Comparison of ENCODE assay signal across 21 cellular contexts in the genomic region with DNA sequence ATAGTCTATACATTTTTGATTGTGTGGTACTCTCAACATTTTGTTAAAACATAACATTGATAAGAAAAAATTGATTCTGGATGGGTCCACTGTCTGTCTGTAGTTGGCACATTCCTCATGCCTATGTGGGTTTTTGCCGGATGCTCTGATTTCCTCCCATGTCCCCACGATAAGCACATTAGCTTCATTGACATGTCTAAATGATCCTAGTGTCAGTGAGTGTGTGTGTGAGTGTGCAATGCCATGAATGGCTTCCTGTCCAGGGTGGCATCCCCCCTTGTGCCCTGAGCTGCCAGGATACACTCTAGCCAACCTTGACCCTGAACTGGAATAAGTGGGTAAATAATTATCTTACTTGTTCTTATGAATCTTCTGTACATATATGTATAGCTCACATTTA. TPM values are rescaled to one million over a fixed set of nuclear protein-coding genes. Genes with fewer than 3 reads are reported as not detected.
DNase-seq lines count a peak whose midpoint lies in the region; ATAC-seq and TF ChIP-seq lines count a peak whose summit lies in the region.
"Had no signal": no experiment of that assay in that cellular context is flagged by ENCODE, and none has a peak within 500 bp of the region (broad histone marks: within the 10 kb centered on the region; RNA-seq: fewer than 3 reads in every experiment).

No MANE protein-coding gene starts in this region.

- TF ChIP-seq CTCF in CD8-positive, alpha-beta T cell (IDR thresholded peaks at IDR 0.05) = no peak
- TF ChIP-seq CTCF in left lung (IDR thresholded peaks at IDR 0.05) = no peak

- peak overlapping the region; percentile 12 for H3K4me3 Mint-ChIP-seq in activated T-cell treated with anti-CD3 and anti-CD28 coated beads, Interleukin-2, amount 50 U/mL, for 24 hours
- H3K4me3 Mint-ChIP-seq in CD8-positive, alpha-beta T cell = peak overlapping the region; percentile 27
- peak overlapping the region; percentile 25 for H3K4me3 Mint-ChIP-seq in activated T-helper 1 cell treated with anti-CD3 and anti-CD28 coated beads, Interleukin-12 subunit alpha, Interleukin-12 subunit beta, Interleukin-2, Interleukin-4 antibody, amounts not matched to agents 30 ng/mL and 10 ng/mL and 1 ng/mL, durations not matched to agents 14 hours and 24 hours and 36 hours
- peak overlapping the region in 9 of 10 donors; percentile 14 to 72 (median 56) for H3K4me3 Mint-ChIP-seq in naive thymus-derived CD4-positive, alpha-beta T cell
- H3K4me3 Mint-ChIP-seq: B cell; T-helper 1 cell treated with Interleukin-12 subunit alpha and Interleukin-12 subunit beta and Interleukin-4 antibody, amounts not matched to agents 30 μg/mL and 1 μg/mL, for 36 hours had no signal

- peaks cover 7% of the 10 kb centered on the region for H3K36me3 ChIP-seq in CD8-positive, alpha-beta T cell (ENCODE audit: insufficient read depth, low read length)
- peaks cover 0 to 7% (median 0%) of the 10 kb centered on the region in 3 experiments for H3K36me3 ChIP-seq in naive thymus-derived CD4-positive, alpha-beta T cell (ENCODE audit: control insufficient read depth in 2 of 3, insufficient read depth in 3 of 3, low read length in 3 of 3)
- H3K36me3 ChIP-seq in left lung = no peaks in the 10 kb centered on the region
- H3K36me3 ChIP-seq: thyroid gland had no signal

- POLR2A ChIA-PET in CD8-positive, alpha-beta T cell (lab: Charles Lee) = no interaction called here
- POLR2A ChIA-PET in naive thymus-derived CD4-positive, alpha-beta T cell (lab: Charles Lee) = interaction anchor here (0.9 to 1.0 kb wide), 2 partner anchors 10 to 13 kb away, joined by 3 read pairs; no protein-coding TSS in a partner anchor

- H3K9me3 ChIP-seq in CD8-positive, alpha-beta T cell (ENCODE audit: low read length) = no peaks in the 10 kb centered on the region
- H3K9me3 ChIP-seq in naive thymus-derived CD4-positive, alpha-beta T cell (ENCODE audit: control insufficient read depth in 2 of 3, low read length in 3 of 3) = no peaks in the 10 kb centered on the region
- H3K9me3 ChIP-seq in left lung = no peaks in the 10 kb centered on the region
- H3K9me3 ChIP-seq: Caco-2, stomach, thyroid gland had no signal

- intact Hi-C loops in CD8-positive, alpha-beta T cell (cut with DNase I, micrococcal nuclease) = no loop called here
- intact Hi-C loops in activated T-helper 1 cell treated with anti-CD3 and anti-CD28 coated beads, Interleukin-12 subunit alpha, Interleukin-12 subunit beta, Interleukin-2, Interleukin-4 antibody, amounts not matched to agents 30 ng/mL and 10 ng/mL and 1 ng/mL, durations not matched to agents 14 hours and 24 hours and 36 hours (cut with micrococcal nuclease) = no loop called here
- intact Hi-C loops in naive thymus-derived CD4-positive, alpha-beta T cell (cut with micrococcal nuclease) = no loop called here
- intact Hi-C loops in left lung (cut with DNase I) = no loop called here

- DNase-seq in activated T-cell treated with anti-CD3 and anti-CD28 coated beads, Interleukin-2, amount 50 U/mL, for 24 hours = no peak
- no peak for DNase-seq in activated T-cell treated with anti-CD3 and anti-CD28 coated beads, Interleukin-2, amount 50 U/mL, for 1 hour
- no peak for DNase-seq in CD8-positive, alpha-beta T cell
- no peak for DNase-seq in activated T-helper 1 cell treated with anti-CD3 and anti-CD28 coated beads, Interleukin-12 subunit alpha, Interleukin-12 subunit beta, Interleukin-2, Interleukin-4 antibody, amounts not matched to agents 30 ng/mL and 10 ng/mL and 1 ng/mL, durations not matched to agents 14 hours and 24 hours and 36 hours (ENCODE audit: low spot score)
- no peak for DNase-seq in naive thymus-derived CD4-positive, alpha-beta T cell
- DNase-seq in left lung (no peak), SHP77 (lab: John Stamatoyannopoulos, UW) (no peak)
- DNase-seq: Caco-2, caudate nucleus, DMS79, GDM1, hypothalamus, Kasumi-1, NCI-H1694, RPMI8226, stomach, thyroid gland had no signal

- ATAC-seq in CD8-positive, alpha-beta T cell = no peak
- ATAC-seq in naive thymus-derived CD4-positive, alpha-beta T cell = no peak
- ATAC-seq in left lung (no peak), GM18502 (IDR thresholded peaks at IDR 0.05; ENCODE audit: poor library complexity, unreplicated experiment) (no peak)
- ATAC-seq: HepG2 had no signal

- H3K36me3 Mint-ChIP-seq in activated T-cell treated with anti-CD3 and anti-CD28 coated beads, Interleukin-2, amount 50 U/mL, for 24 hours (ENCODE audit: low read depth) = peaks cover 88% of the 10 kb centered on the region
- H3K36me3 Mint-ChIP-seq in CD8-positive, alpha-beta T cell = peaks cover 60% of the 10 kb centered on the region
- H3K36me3 Mint-ChIP-seq in activated T-helper 1 cell treated with anti-CD3 and anti-CD28 coated beads, Interleukin-12 subunit alpha, Interleukin-12 subunit beta, Interleukin-2, Interleukin-4 antibody, amounts not matched to agents 30 ng/mL and 10 ng/mL and 1 ng/mL, durations not matched to agents 14 hours and 24 hours and 36 hours (ENCODE audit: low read depth) = peaks cover 47% of the 10 kb centered on the region
- H3K36me3 Mint-ChIP-seq in naive thymus-derived CD4-positive, alpha-beta T cell = peaks cover 0 to 41% (median 22%) of the 10 kb centered on the region in 5 donors

- H3K27ac ChIP-seq in CD8-positive, alpha-beta T cell (ENCODE audit: low read depth, low read length) = no peak overlapping the region
- no peak overlapping the region for H3K27ac ChIP-seq in naive thymus-derived CD4-positive, alpha-beta T cell (ENCODE audit: low read depth, low read length)
- no peak overlapping the region for H3K27ac ChIP-seq in left lung
- H3K27ac ChIP-seq: stomach, thyroid gland had no signal

- peaks cover 28% of the 10 kb centered on the region for H3K4me1 ChIP-seq in CD8-positive, alpha-beta T cell (ENCODE audit: insufficient read depth, low read length)
- H3K4me1 ChIP-seq in naive thymus-derived CD4-positive, alpha-beta T cell (ENCODE audit: control insufficient read depth in 2 of 2, insufficient read depth in 2 of 2, low read length in 2 of 2) = peaks cover 22% of the 10 kb centered on the region in 2 donors
- peaks cover 0 to 8% of the 10 kb centered on the region in 2 donors for H3K4me1 ChIP-seq in left lung
- H3K4me1 ChIP-seq: Caco-2 had no signal

- H3K4me1 Mint-ChIP-seq in activated T-cell treated with anti-CD3 and anti-CD28 coated beads, Interleukin-2, amount 50 U/mL, for 24 hours (ENCODE audit: low read depth) = peaks cover 65% of the 10 kb centered on the region
- H3K4me1 Mint-ChIP-seq in CD8-positive, alpha-beta T cell (ENCODE audit: low read depth) = peaks cover 70% of the 10 kb centered on the region
- H3K4me1 Mint-ChIP-seq in activated T-helper 1 cell treated with anti-CD3 and anti-CD28 coated beads, Interleukin-12 subunit alpha, Interleukin-12 subunit beta, Interleukin-2, Interleukin-4 antibody, amounts not matched to agents 30 ng/mL and 10 ng/mL and 1 ng/mL, durations not matched to agents 14 hours and 24 hours and 36 hours (ENCODE audit: low read depth) = peaks cover 54% of the 10 kb centered on the region
- peaks cover 43 to 80% (median 68%) of the 10 kb centered on the region in 7 donors for H3K4me1 Mint-ChIP-seq in naive thymus-derived CD4-positive, alpha-beta T cell

- peak overlapping the region; percentile 79 for H3K27ac Mint-ChIP-seq in activated T-cell treated with anti-CD3 and anti-CD28 coated beads, Interleukin-2, amount 50 U/mL, for 24 hours
- peak overlapping the region; percentile 52 for H3K27ac Mint-ChIP-seq in CD8-positive, alpha-beta T cell
- peak overlapping the region; percentile 61 for H3K27ac Mint-ChIP-seq in activated T-helper 1 cell treated with anti-CD3 and anti-CD28 coated beads, Interleukin-12 subunit alpha, Interleukin-12 subunit beta, Interleukin-2, Interleukin-4 antibody, amounts not matched to agents 30 ng/mL and 10 ng/mL and 1 ng/mL, durations not matched to agents 14 hours and 24 hours and 36 hours
- H3K27ac Mint-ChIP-seq in naive thymus-derived CD4-positive, alpha-beta T cell = peak overlapping the region in 5 of 9 donors; percentile 20 to 73 (median 56)
- H3K27ac Mint-ChIP-seq: B cell; T-helper 1 cell treated with Interleukin-12 subunit alpha and Interleukin-12 subunit beta and Interleukin-4 antibody, amounts not matched to agents 30 μg/mL and 1 μg/mL, for 36 hours had no signal

- CTCF ChIA-PET in CD8-positive, alpha-beta T cell (lab: Charles Lee) = interaction anchor here (0.7 kb wide), 1 partner anchor 22 kb away, joined by 3 read pairs; no protein-coding TSS in a partner anchor
- CTCF ChIA-PET in naive thymus-derived CD4-positive, alpha-beta T cell (lab: Charles Lee) = no interaction called here

- no peaks in the 10 kb centered on the region for H3K9me3 Mint-ChIP-seq in activated T-cell treated with anti-CD3 and anti-CD28 coated beads, Interleukin-2, amount 50 U/mL, for 24 hours
- peaks cover 6% of the 10 kb centered on the region for H3K9me3 Mint-ChIP-seq in CD8-positive, alpha-beta T cell
- H3K9me3 Mint-ChIP-seq in activated T-helper 1 cell treated with anti-CD3 and anti-CD28 coated beads, Interleukin-12 subunit alpha, Interleukin-12 subunit beta, Interleukin-2, Interleukin-4 antibody, amounts not matched to agents 30 ng/mL and 10 ng/mL and 1 ng/mL, durations not matched to agents 14 hours and 24 hours and 36 hours = peaks cover under 1% of the 10 kb centered on the region
- peaks cover 0 to 3% (median 0%) of the 10 kb centered on the region in 11 donors for H3K9me3 Mint-ChIP-seq in naive thymus-derived CD4-positive, alpha-beta T cell

- no peak overlapping the region for H3K4me3 ChIP-seq in CD8-positive, alpha-beta T cell (ENCODE audit: low read depth, low read length)
- H3K4me3 ChIP-seq in naive thymus-derived CD4-positive, alpha-beta T cell (ENCODE audit: low read length) = no peak overlapping the region
- no peak overlapping the region for H3K4me3 ChIP-seq in left lung
- H3K4me3 ChIP-seq: stomach, thyroid gland had no signal

- H3K27me3 ChIP-seq in CD8-positive, alpha-beta T cell (ENCODE audit: insufficient read depth, low read length) = no peaks in the 10 kb centered on the region
- H3K27me3 ChIP-seq in naive thymus-derived CD4-positive, alpha-beta T cell (ENCODE audit: control insufficient read depth in 2 of 2, insufficient read depth in 2 of 2, low read length in 2 of 2) = no peaks in the 10 kb centered on the region
- H3K27me3 ChIP-seq in left lung = no peaks in the 10 kb centered on the region
- H3K27me3 ChIP-seq: stomach, thyroid gland had no signal

- no peaks in the 10 kb centered on the region for H3K27me3 Mint-ChIP-seq in activated T-cell treated with anti-CD3 and anti-CD28 coated beads, Interleukin-2, amount 50 U/mL, for 24 hours
- no peaks in the 10 kb centered on the region for H3K27me3 Mint-ChIP-seq in CD8-positive, alpha-beta T cell (ENCODE audit: low read depth)
- H3K27me3 Mint-ChIP-seq in activated T-helper 1 cell treated with anti-CD3 and anti-CD28 coated beads, Interleukin-12 subunit alpha, Interleukin-12 subunit beta, Interleukin-2, Interleukin-4 antibody, amounts not matched to agents 30 ng/mL and 10 ng/mL and 1 ng/mL, durations not matched to agents 14 hours and 24 hours and 36 hours (ENCODE audit: insufficient read depth) = no peaks in the 10 kb centered on the region
- no peaks in the 10 kb centered on the region for H3K27me3 Mint-ChIP-seq in naive thymus-derived CD4-positive, alpha-beta T cell
- H3K27me3 Mint-ChIP-seq: B cell had no signal

RNA-seq across cellular contexts. Expression of gene SFI1, which starts 5.4 kb away (rescaled TPM):
- total RNA-seq in CD8-positive, alpha-beta T cell = 100 to 1,000 TPM; 217 to 235 TPM
- total RNA-seq in activated T-helper 1 cell treated with anti-CD3 and anti-CD28 coated beads, Interleukin-12 subunit alpha, Interleukin-12 subunit beta, Interleukin-2, Interleukin-4 antibody, amounts not matched to agents 30 ng/mL and 10 ng/mL and 1 ng/mL, durations not matched to agents 14 hours and 24 hours and 36 hours = 406 and 416 TPM in 2 replicates
- 100 to 1,000 TPM; 196 to 359 (median 343) TPM for total RNA-seq in naive thymus-derived CD4-positive, alpha-beta T cell
- polyA plus RNA-seq in naive thymus-derived CD4-positive, alpha-beta T cell = 10 to 100 TPM; 25.9 to 69.5 TPM
- 10 to 100 TPM; 27.6 to 39.6 TPM for total RNA-seq in left lung

RNA-seq across cellular contexts. Expression of gene EIF4ENIF1, which starts 12.1 kb away (rescaled TPM):
- total RNA-seq in CD8-positive, alpha-beta T cell = 10 to 100 TPM; 12.1 to 14.5 TPM
- total RNA-seq in activated T-helper 1 cell treated with anti-CD3 and anti-CD28 coated beads, Interleukin-12 subunit alpha, Interleukin-12 subunit beta, Interleukin-2, Interleukin-4 antibody, amounts not matched to agents 30 ng/mL and 10 ng/mL and 1 ng/mL, durations not matched to agents 14 hours and 24 hours and 36 hours = 101 and 105 TPM in 2 replicates
- total RNA-seq in naive thymus-derived CD4-positive, alpha-beta T cell = 10 to 100 TPM; 26.3 to 46.5 (median 36.8) TPM
- polyA plus RNA-seq in naive thymus-derived CD4-positive, alpha-beta T cell = 10 to 100 TPM; 12.8 to 19.5 TPM
- total RNA-seq in left lung = 10 to 100 TPM; 23.2 to 25.4 TPM

Comparison
In these comparisons a context has a peak if more than half of its experiments do, and no peak if none do; other contexts are left out.
1. RNA of gene SFI1, which starts 5.4 kb away (total RNA-seq): 406 to 416 TPM in activated T-helper 1 cell treated with anti-CD3 and anti-CD28 coated beads, Interleukin-12 subunit alpha, Interleukin-12 subunit beta, Interleukin-2, Interleukin-4 antibody, amounts not matched to agents 30 ng/mL and 10 ng/mL and 1 ng/mL, durations not matched to agents 14 hours and 24 hours and 36 hours, 196 to 359 TPM in naive thymus-derived CD4-positive, alpha-beta T cell and 217 to 235 TPM in CD8-positive, alpha-beta T cell; 27.6 to 39.6 TPM in left lung; every median in the first group is over 4 times any median in the second.
2. Peak in every context shown above with its lines, with median percentiles within 50 percentile points of each other: H3K27ac Mint-ChIP-seq and H3K4me3 Mint-ChIP-seq.